10 cellular contexts compared by ENCODE assay signal in genomic region chr2:106053116-106053515, GRCh38.
DNase-seq lines count a peak whose midpoint lies in the region; ATAC-seq and TF ChIP-seq lines count a peak whose summit lies in the region.
"Had no signal": no experiment of that assay in that cellular context is flagged by ENCODE, and none has a peak within 500 bp of the region (broad histone marks: within the 10 kb centered on the region; RNA-seq: fewer than 3 reads in every experiment).

No MANE protein-coding gene starts in this region.

- 83 to 96% methylated on average over 2 of the region's 2 CpGs for WGBS in endodermal cell (ENCODE audit: insufficient coverage in 1 of 2, insufficient read length in 1 of 2), 2 experiments
- WGBS in upper lobe of left lung, 2 donors = 53 to 63% methylated on average over 2 of the region's 2 CpGs

- H3K4me1 ChIP-seq in CD8-positive, alpha-beta memory T cell (ENCODE audit: insufficient read depth, low read length) = peaks cover 58% of the 10 kb centered on the region
- H3K4me1 ChIP-seq in endodermal cell (ENCODE audit: control insufficient read depth, insufficient read depth, low read length) = no peaks in the 10 kb centered on the region
- peaks cover 0 to 4% (median 0%) of the 10 kb centered on the region in 4 donors for H3K4me1 ChIP-seq in upper lobe of left lung
- H3K4me1 ChIP-seq: upper lobe of right lung had no signal

- no peak overlapping the region for H3K27ac ChIP-seq in CD8-positive, alpha-beta memory T cell (ENCODE audit: low read depth, low read length)
- H3K27ac ChIP-seq in endodermal cell (ENCODE audit: low read depth, low read length) (no peak overlapping the region), upper lobe of left lung (no peak overlapping the region)
- H3K27ac ChIP-seq: upper lobe of right lung had no signal

- no peaks in the 10 kb centered on the region for H3K27me3 ChIP-seq in CD8-positive, alpha-beta memory T cell (ENCODE audit: insufficient read depth, low read length, poor library complexity, severe bottlenecking)
- H3K27me3 ChIP-seq in endodermal cell (ENCODE audit: control insufficient read depth, insufficient read depth, low read length, poor library complexity, severe bottlenecking) (no peaks in the 10 kb centered on the region), upper lobe of left lung (no peaks in the 10 kb centered on the region)
- H3K27me3 ChIP-seq: upper lobe of right lung had no signal

- peak in 2 of 5 donors; percentile 34 to 37 for DNase-seq in CD8-positive, alpha-beta memory T cell
- peak; percentile 59 for DNase-seq in amniotic epithelial cell (ENCODE audit: low read depth)
- DNase-seq in myocyte (ENCODE audit: low read depth) = peak; percentile 94
- no peak for DNase-seq in endodermal cell
- no peak for DNase-seq in C1 segment of cervical spinal cord (lab: John Stamatoyannopoulos, UW)
- no peak for DNase-seq in endothelial cell (ENCODE audit: low spot score)
- DNase-seq in upper lobe of left lung = no peak
- DNase-seq: NCI-H2029, upper lobe of right lung had no signal

- peak overlapping the region; percentile 9 for H3K4me3 ChIP-seq in CD8-positive, alpha-beta memory T cell (ENCODE audit: low read length)
- no peak overlapping the region for H3K4me3 ChIP-seq in endodermal cell (ENCODE audit: low read length)
- H3K4me3 ChIP-seq in upper lobe of left lung = no peak overlapping the region
- H3K4me3 ChIP-seq: upper lobe of right lung had no signal

- H3K4me1 Mint-ChIP-seq in CD8-positive, alpha-beta memory T cell = peaks cover 61 to 78% (median 77%) of the 10 kb centered on the region in 3 donors
- H3K4me1 Mint-ChIP-seq in endodermal cell = peaks cover 7% of the 10 kb centered on the region
- no peaks in the 10 kb centered on the region for H3K4me1 Mint-ChIP-seq in endothelial cell (ENCODE audit: unreplicated experiment)

- no peak for TF ChIP-seq POLR2A in upper lobe of left lung (IDR thresholded peaks at IDR 0.05)

- ATAC-seq in upper lobe of left lung (ENCODE audit: low FRiP score in 2 of 2) = no peak
- ATAC-seq: upper lobe of right lung had no signal

- POLR2A ChIA-PET in CD8-positive, alpha-beta memory T cell (lab: Charles Lee) = interaction anchor here (1.6 kb wide), 1 partner anchor 41 kb away, joined by 5 read pairs; no protein-coding TSS in a partner anchor

- H3K9me3 ChIP-seq in CD8-positive, alpha-beta memory T cell (ENCODE audit: low read length) = no peaks in the 10 kb centered on the region
- H3K9me3 ChIP-seq in endodermal cell (ENCODE audit: control insufficient read depth, low read length) = no peaks in the 10 kb centered on the region
- no peaks in the 10 kb centered on the region for H3K9me3 ChIP-seq in upper lobe of left lung
- H3K9me3 ChIP-seq: upper lobe of right lung had no signal

- no peaks in the 10 kb centered on the region for H3K27me3 Mint-ChIP-seq in CD8-positive, alpha-beta memory T cell
- H3K27me3 Mint-ChIP-seq in endodermal cell (ENCODE audit: insufficient read depth) (peaks cover 3% of the 10 kb centered on the region), endothelial cell (ENCODE audit: unreplicated experiment) (peaks cover 3% of the 10 kb centered on the region)

- TF ChIP-seq EP300 in Ishikawa (IDR thresholded peaks at IDR 0.05; ENCODE audit: borderline replicate concordance) (no peak), upper lobe of left lung (IDR thresholded peaks at IDR 0.05) (no peak)

- TF ChIP-seq CTCF in endodermal cell (conservative IDR thresholded peaks at IDR 0.05) (no peak), endothelial cell (IDR thresholded peaks at IDR 0.05; ENCODE audit: unreplicated experiment) (no peak), upper lobe of left lung (IDR thresholded peaks at IDR 0.05) (no peak)

- H3K4me3 Mint-ChIP-seq in CD8-positive, alpha-beta memory T cell = peak overlapping the region; percentile 6 to 69 (median 53)
- no peak overlapping the region for H3K4me3 Mint-ChIP-seq in endodermal cell
- no peak overlapping the region for H3K4me3 Mint-ChIP-seq in endothelial cell (ENCODE audit: unreplicated experiment)

- H3K36me3 ChIP-seq in CD8-positive, alpha-beta memory T cell (ENCODE audit: insufficient read depth, low read length) = no peaks in the 10 kb centered on the region
- H3K36me3 ChIP-seq in endodermal cell (ENCODE audit: control insufficient read depth, insufficient read depth, low read length) (no peaks in the 10 kb centered on the region), upper lobe of left lung (no peaks in the 10 kb centered on the region)
- H3K36me3 ChIP-seq: upper lobe of right lung had no signal

- H3K27ac Mint-ChIP-seq in CD8-positive, alpha-beta memory T cell = peak overlapping the region in 7 of 8 donors; percentile 0 to 83 (median 70)
- no peak overlapping the region for H3K27ac Mint-ChIP-seq in endodermal cell
- no peak overlapping the region for H3K27ac Mint-ChIP-seq in endothelial cell (ENCODE audit: unreplicated experiment)

- no peak for TF ChIP-seq RAD21 in Ishikawa (IDR thresholded peaks at IDR 0.05; ENCODE audit: low read depth)

- no peaks in the 10 kb centered on the region for H3K9me3 Mint-ChIP-seq in CD8-positive, alpha-beta memory T cell
- peaks cover 5% of the 10 kb centered on the region for H3K9me3 Mint-ChIP-seq in endodermal cell
- H3K9me3 Mint-ChIP-seq in endothelial cell (ENCODE audit: unreplicated experiment) = no peaks in the 10 kb centered on the region

- no peak overlapping the region for H3K9ac ChIP-seq in endodermal cell (ENCODE audit: extremely low read depth, low read length, poor library complexity, severe bottlenecking)

- CTCF ChIA-PET in CD8-positive, alpha-beta memory T cell (lab: Charles Lee) = interaction anchor here (0.8 to 1.6 kb wide), 6 partner anchors 10 to 134 kb away, joined by 3 to 8 read pairs (median 3); no protein-coding TSS in a partner anchor

- H3K36me3 Mint-ChIP-seq in CD8-positive, alpha-beta memory T cell = peaks cover 0 to 2% (median 0%) of the 10 kb centered on the region in 3 donors
- H3K36me3 Mint-ChIP-seq in endodermal cell (ENCODE audit: low read depth) (no peaks in the 10 kb centered on the region), endothelial cell (ENCODE audit: low read depth, unreplicated experiment) (no peaks in the 10 kb centered on the region)

TF ChIP-seq in Ishikawa, 13 proteins besides CTCF, POLR2A, EP300 and RAD21:
- TF ChIP-seq MAX (IDR thresholded peaks at IDR 0.05) (no peak), CREB1 (IDR thresholded peaks at IDR 0.05; ENCODE audit: low read depth) (no peak), TAF1 (IDR thresholded peaks at IDR 0.05; ENCODE audit: low read depth) (no peak), USF1 (IDR thresholded peaks at IDR 0.05) (no peak), NFIC (IDR thresholded peaks at IDR 0.05) (peak; percentile 70), TEAD4 (IDR thresholded peaks at IDR 0.05) (peak; percentile 68), EGR1 (IDR thresholded peaks at IDR 0.05) (peak; percentile 49; the same call in 1 of the 2 replicates), FOXM1 (IDR thresholded peaks at IDR 0.05; ENCODE audit: borderline replicate concordance, low read depth) (no peak), YY1 (IDR thresholded peaks at IDR 0.05; ENCODE audit: low read depth) (no peak), REST (IDR thresholded peaks at IDR 0.05; ENCODE audit: low read depth) (no peak), TCF12 (IDR thresholded peaks at IDR 0.05; ENCODE audit: low read depth) (0 out of 2 replicates have a peak, but pooled peaks have one; percentile 16), CEBPB (IDR thresholded peaks at IDR 0.05) (no peak)

Comparison
In these comparisons a context has a peak if more than half of its experiments do, and no peak if none do; other contexts are left out.
1. DNase-seq: peak in amniotic epithelial cell (single experiment) and myocyte (single experiment); none in endodermal cell (single experiment), C1 segment of cervical spinal cord (0 of 14), endothelial cell (single experiment) and upper lobe of left lung (0 of 2).
2. H3K27ac Mint-ChIP-seq: peak in CD8-positive, alpha-beta memory T cell (7 of 8); none in endodermal cell (single experiment) and endothelial cell (single experiment).
3. H3K4me3 Mint-ChIP-seq: peak in CD8-positive, alpha-beta memory T cell (7 of 7); none in endodermal cell (single experiment) and endothelial cell (single experiment).